In genomic region chr10:98194633-98195032, GRCh38 we compare ENCODE assay signal across 17 cellular contexts.
DNase-seq lines count a peak whose midpoint lies in the region; ATAC-seq, FAIRE-seq and TF ChIP-seq lines count a peak whose summit lies in the region.
"Had no signal": no experiment of that assay in that cellular context is flagged by ENCODE, and none has a peak within 500 bp of the region (broad histone marks: within the 10 kb centered on the region; RNA-seq: fewer than 3 reads in every experiment).

No MANE protein-coding gene starts in this region.

- no peak overlapping the region for H3K9ac ChIP-seq in KMS-11
- H3K9ac ChIP-seq in GM12878 (ENCODE audit: control insufficient read depth, insufficient read depth, low read length) = no peak overlapping the region
- H3K9ac ChIP-seq: BLaER1 had no signal

- H3K36me3 ChIP-seq in KMS-11 (ENCODE audit: insufficient read depth) = no peaks in the 10 kb centered on the region
- H3K36me3 ChIP-seq in GM12878 (ENCODE audit: control insufficient read depth in 2 of 2, insufficient read depth in 2 of 2, low read length in 1 of 2) = no peaks in the 10 kb centered on the region; a peak in 2 of 4 replicates
- peaks cover 0 to 7% of the 10 kb centered on the region in 2 donors for H3K36me3 ChIP-seq in left lung

- intact Hi-C loops in GM12878 (cut with micrococcal nuclease; ENCODE audit: unreplicated experiment) (no loop called here), left lung (cut with DNase I) (no loop called here)

- H3K27ac ChIP-seq in KMS-11 (no peak overlapping the region), GM12878 (ENCODE audit: control insufficient read depth, insufficient read depth) (no peak overlapping the region), left lung (no peak overlapping the region)
- H3K27ac ChIP-seq: BLaER1, C4-2B had no signal

- H4K20me1 ChIP-seq in KMS-11 (ENCODE audit: insufficient read depth) = no peaks in the 10 kb centered on the region
- H4K20me1 ChIP-seq in GM12878 (ENCODE audit: control insufficient read depth, insufficient read depth) = no peaks in the 10 kb centered on the region
- H4K20me1 ChIP-seq: BLaER1 had no signal

- RAD21 ChIA-PET in GM12878 (lab: Charles Lee; ENCODE audit: unreplicated experiment) = no interaction called here

- CTCF ChIA-PET in GM12878 (lab: Yijun Ruan, JAX) = interaction anchor here (1.3 kb wide), 1 partner anchor 24 kb away, joined by 3 read pairs; no protein-coding TSS in a partner anchor

- POLR2A ChIA-PET in GM12878 (lab: Charles Lee) = no interaction called here

- no peak overlapping the region for H2AFZ ChIP-seq in KMS-11 (ENCODE audit: low read depth)
- H2AFZ ChIP-seq in GM12878 (ENCODE audit: control insufficient read depth, low read depth, low read length) = no peak overlapping the region

- WGBS in GM12878 (ENCODE audit: insufficient coverage, insufficient replicate concordance, low lambda C conversion rate, missing lambda C conversion rate) = 99% methylated on average over 3 of the region's 3 CpGs

- SMC1A ChIA-PET in GM12878 (lab: Charles Lee; ENCODE audit: uncharacterized antibody, unreplicated experiment) = no interaction called here

- peaks cover 10% of the 10 kb centered on the region for H3K4me1 ChIP-seq in KMS-11 (ENCODE audit: low read depth, poor library complexity, severe bottlenecking)
- peaks cover 5% of the 10 kb centered on the region for H3K4me1 ChIP-seq in GM12878 (ENCODE audit: control insufficient read depth, insufficient read depth, low read length)
- no peaks in the 10 kb centered on the region for H3K4me1 ChIP-seq in left lung
- H3K4me1 ChIP-seq: BLaER1, Caco-2 had no signal

- FAIRE-seq in GM18507 (lab: Jason Lieb, UNC) = peak; percentile 48
- FAIRE-seq in GM12878 (lab: Jason Lieb, UNC) = no peak
- FAIRE-seq: G401.6 had no signal

- no peak for TF ChIP-seq EP300 in GM12878 (IDR thresholded peaks at IDR 0.05; ENCODE audit: borderline replicate concordance in 1 of 2, control insufficient read depth in 1 of 2, low read depth in 2 of 2, low read length in 2 of 2)

- no peak overlapping the region for H3K4me3 ChIP-seq in KMS-11 (IDR thresholded peaks at IDR 0.05; ENCODE audit: insufficient read depth, low read depth, low read length)
- no peak overlapping the region for H3K4me3 ChIP-seq in GM12878
- H3K4me3 ChIP-seq in left lung = no peak overlapping the region
- H3K4me3 ChIP-seq: BLaER1 had no signal

- no peak for ATAC-seq in GM12878
- no peak for ATAC-seq in left lung
- ATAC-seq: CD8-positive, alpha-beta T cell had no signal

- BruUV-seq in GM12878 (replicated peaks; lab: Mats Ljungman, UMichigan) = no TSS peak

- TF ChIP-seq RAD21 in GM12878 (IDR thresholded peaks at IDR 0.05; ENCODE audit: insufficient read depth, low read depth, low read length) = no peak

- peak overlapping the region; percentile 16; the same call in 1 of the 2 replicates for H3K4me2 ChIP-seq in KMS-11
- H3K4me2 ChIP-seq in GM12878 (ENCODE audit: control insufficient read depth, insufficient read depth) = no peak overlapping the region
- H3K4me2 ChIP-seq: BLaER1 had no signal

- in situ Hi-C loops in GM12878 (cut with MboI) = no loop called here

- TF ChIP-seq POLR2A in GM12878 (IDR thresholded peaks at IDR 0.05; ENCODE audit: low read depth, low read length) = no peak

- no peak for DNase-seq in GM18507 (ENCODE audit: extremely low spot score, insufficient read length, low read depth)
- no peak for DNase-seq in GM12878 (ENCODE audit: low read depth, low spot score)
- no peak for DNase-seq in anterior cingulate cortex (lab: John Stamatoyannopoulos, UW)
- DNase-seq in left lung = no peak
- DNase-seq in NCI-H2081 treated with DMSO at 0.1 percent for 48 hours (lab: John Stamatoyannopoulos, UW) = no peak
- DNase-seq: Caco-2; CD4-positive, CD25-positive, alpha-beta regulatory T cell; CD8-positive, alpha-beta T cell; DMS153; DND-41; GOT3; H7; HCEC 1CT had no signal

- H3K9me3 ChIP-seq in GM12878 (replicated peaks; ENCODE audit: control insufficient read depth, insufficient read depth, low read length) = no peaks in the 10 kb centered on the region; the same call in 1 of the 3 replicates
- peaks cover 0 to 6% of the 10 kb centered on the region in 2 donors for H3K9me3 ChIP-seq in left lung
- H3K9me3 ChIP-seq: Caco-2 had no signal

- H3K27me3 ChIP-seq in KMS-11 (ENCODE audit: insufficient read depth, low read depth) (no peaks in the 10 kb centered on the region), GM12878 (replicated peaks in 1 of 2; ENCODE audit: control insufficient read depth in 2 of 2, insufficient read depth in 2 of 2, low read length in 1 of 2) (no peaks in the 10 kb centered on the region), left lung (no peaks in the 10 kb centered on the region)
- H3K27me3 ChIP-seq: BLaER1 had no signal

- no peaks in the 10 kb centered on the region for H3K79me2 ChIP-seq in KMS-11 (ENCODE audit: insufficient read depth, low read depth)
- no peaks in the 10 kb centered on the region for H3K79me2 ChIP-seq in GM12878 (ENCODE audit: control insufficient read depth, insufficient read depth, low read length)

- TF ChIP-seq CTCF in KMS-11 (conservative IDR thresholded peaks at IDR 0.05; ENCODE audit: low read depth, low read length) (no peak), GM12878 (IDR thresholded peaks at IDR 0.05 in 2 of 3, conservative IDR thresholded peaks at IDR 0.05 in 1 of 3; ENCODE audit: control insufficient read depth in 2 of 3, extremely low read depth in 1 of 3, insufficient read depth in 1 of 3, low read depth in 3 of 3, low read length in 3 of 3) (no peak), left lung (IDR thresholded peaks at IDR 0.05) (no peak)

TF ChIP-seq in GM12878, 131 proteins besides CTCF, POLR2A, EP300 and RAD21:
- peak; percentile 61; the same call in 1 of the 2 replicates for TF ChIP-seq YY1 (IDR thresholded peaks at IDR 0.05; ENCODE audit: low read depth, low read length)
- no peak for TF ChIP-seq RFX5 (IDR thresholded peaks at IDR 0.05; ENCODE audit: low read depth, low read length)
